ENCODE assay signal across 25 cellular contexts in the genomic region with DNA sequence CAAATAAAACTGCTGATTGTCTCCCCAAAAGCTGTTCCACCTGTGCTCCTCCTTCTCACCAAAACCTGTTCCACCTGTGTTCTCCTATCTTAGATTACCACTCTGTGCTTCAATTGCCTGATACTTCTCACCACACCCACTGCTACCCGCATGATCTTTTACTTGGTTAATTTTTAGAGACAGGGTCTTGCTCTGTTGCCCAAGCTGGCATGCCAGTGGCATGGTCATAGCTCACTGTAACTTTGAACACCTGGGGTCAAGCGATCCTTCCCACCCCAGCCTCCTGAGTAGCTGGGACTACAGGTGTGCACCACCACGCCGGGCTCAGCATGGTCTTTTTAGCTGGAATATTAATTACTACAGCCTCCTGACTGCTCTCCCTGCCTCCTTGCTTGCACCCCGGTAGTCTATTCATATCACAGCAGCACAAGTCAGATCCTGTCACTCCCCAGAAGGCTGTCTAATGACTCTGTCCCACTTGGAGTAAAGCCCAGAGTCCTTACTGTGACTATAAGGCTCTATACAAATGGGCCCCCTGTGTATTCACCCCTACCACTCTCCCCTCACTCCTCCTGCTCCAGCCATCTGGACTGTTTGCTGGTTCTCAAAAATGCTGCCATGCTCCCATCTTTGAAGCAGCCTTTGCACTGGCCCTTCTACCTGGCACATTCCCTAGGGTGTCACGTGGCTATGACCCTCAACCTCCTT. TPM values are rescaled to one million over a fixed set of nuclear protein-coding genes. Genes with fewer than 3 reads are reported as not detected.
DNase-seq lines count a peak whose midpoint lies in the region; ATAC-seq and TF ChIP-seq lines count a peak whose summit lies in the region.
"Had no signal": no experiment of that assay in that cellular context is flagged by ENCODE, and none has a peak within 500 bp of the region (broad histone marks: within the 10 kb centered on the region; RNA-seq: fewer than 3 reads in every experiment).

No MANE protein-coding gene starts in this region.

- no peak overlapping the region for H3K4me3 ChIP-seq in epithelial cell of esophagus (ENCODE audit: low read length)
- H3K4me3 ChIP-seq: adrenal gland, gastrocnemius medialis, prostate gland, SK-N-MC, smooth muscle cell had no signal

- ATAC-seq in sciatic nerve (no peak), left colon (no peak), HG03442 (IDR thresholded peaks at IDR 0.05; ENCODE audit: unreplicated experiment) (no peak), SK-N-SH treated with all-trans-retinoic acid at 6 μM for 48 hours (no peak)
- ATAC-seq: gastrocnemius medialis, left lobe of liver had no signal

- TF ChIP-seq CTCF in epithelial cell of esophagus (IDR thresholded peaks at IDR 0.05; ENCODE audit: insufficient read depth, low read depth, low read length, missing control alignments), result no peak

- intact Hi-C loops in sciatic nerve (cut with DNase I) (no loop called here), left colon (cut with DNase I, micrococcal nuclease) (no loop called here)

- DNase-seq in NCI-H82 (lab: John Stamatoyannopoulos, UW) (peak; percentile 6), NCI-H82 treated with DMSO at 0.1 percent for 48 hours (lab: John Stamatoyannopoulos, UW; ENCODE audit: unreplicated experiment) (no peak), NCI-H1694 treated with DMSO at 0.1 percent for 48 hours (lab: John Stamatoyannopoulos, UW) (peak; percentile 86), epithelial cell of esophagus (ENCODE audit: low read depth) (peak; percentile 70), sciatic nerve (ENCODE audit: low spot score) (peak; percentile 47), left colon (no peak)
- DNase-seq: activated CD4-positive, alpha-beta T cell treated with anti-CD3 and anti-CD28 coated beads for 1 hour; adrenal gland; DMS79; erythroblast; gastrocnemius medialis; HCEC 1CT; midbrain; NCI-H146; NCI-H510A treated with DMSO at 0.1 percent for 48 hours; nephron progenitor cell; stimulated activated CD4-positive, alpha-beta T cell treated with anti-CD3 and anti-CD28 coated beads, Interleukin-4, amount 100 ng/mL, for 1 hour had no signal

TF ChIP-seq in SK-N-SH treated with all-trans-retinoic acid at 6 μM for 48 hours, 23 proteins besides CTCF, POLR2A, EP300 and RAD21:
- TF ChIP-seq TCF4 (CRISPR knock-in tag; IDR thresholded peaks at IDR 0.05; ENCODE audit: borderline replicate concordance) (no peak), SNAI2 (CRISPR knock-in tag; IDR thresholded peaks at IDR 0.05) (no peak)
TF ChIP-seq in SK-N-SH treated with all-trans-retinoic acid at 6 μM for 48 hours: peak in this region for 0.

RNA-seq across cellular contexts. Expression of a gene that starts 3.5 kb away (rescaled TPM):
- total RNA-seq in sciatic nerve, result not detected
- total RNA-seq in left colon, result not detected
- total RNA-seq: activated T-helper 2 cell treated with anti-CD3 and anti-CD28 coated beads, Interferon-gamma antibody, Interleukin-2, Interleukin-4, amounts not matched to agents 10 μg/mL and 5 μg/mL and 100 μg/mL, durations not matched to agents 14 hours and 24 hours and 36 hours; adrenal gland; dermis microvascular lymphatic vessel endothelial cell; gastrocnemius medialis; left lobe of liver; prostate gland; smooth muscle cell had no signal

RNA-seq across cellular contexts. Expression of a gene that starts 39.1 kb away (rescaled TPM):
- total RNA-seq in sciatic nerve, result 679 TPM
- 100 to 1,000 TPM; 271 to 585 TPM for total RNA-seq in left colon

Comparison
In these comparisons a context has a peak if more than half of its experiments do, and no peak if none do; other contexts are left out.
1. DNase-seq: peak in NCI-H82 (single experiment), NCI-H1694 treated with DMSO at 0.1 percent for 48 hours (single experiment), epithelial cell of esophagus (single experiment) and sciatic nerve (single experiment); none in NCI-H82 treated with DMSO at 0.1 percent for 48 hours (single experiment) and left colon (0 of 2).